8 cellular contexts compared by ENCODE assay signal in the genomic region with DNA sequence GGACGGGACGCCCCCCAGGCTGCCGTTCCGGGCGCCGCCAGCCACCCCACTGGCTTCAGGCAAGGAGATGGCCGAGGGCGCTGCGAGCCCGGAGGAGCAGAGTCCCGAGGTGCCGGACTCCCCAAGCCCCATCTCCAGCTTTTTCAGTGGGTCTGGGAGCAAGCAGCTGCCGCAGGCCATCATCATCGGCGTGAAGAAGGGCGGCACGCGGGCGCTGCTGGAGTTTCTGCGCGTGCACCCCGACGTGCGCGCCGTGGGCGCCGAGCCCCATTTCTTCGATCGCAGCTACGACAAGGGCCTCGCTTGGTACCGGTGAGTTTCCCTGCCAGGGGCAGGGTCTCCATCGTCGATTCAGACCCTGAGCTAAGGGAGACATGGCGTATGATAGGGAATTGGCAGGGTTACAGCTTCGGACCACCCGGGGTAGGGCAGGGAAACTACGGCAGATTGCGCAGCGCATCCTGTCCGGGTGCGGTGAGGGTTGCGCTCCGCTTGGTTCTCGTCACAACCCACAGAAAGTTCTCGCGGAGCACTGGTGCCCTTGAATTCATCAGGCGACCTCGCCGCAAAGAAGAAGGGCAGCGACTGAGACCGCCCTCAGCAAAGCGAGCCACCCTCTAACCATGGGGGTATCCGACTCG. TPM values are rescaled to one million over a fixed set of nuclear protein-coding genes. Genes with fewer than 3 reads are reported as not detected.
DNase-seq lines count a peak whose midpoint lies in the region; ATAC-seq lines count a peak whose summit lies in the region.

No MANE protein-coding gene starts in this region.

- DNase-seq in SKM-1 treated with dmso at 0.1 percent for 144 hours (lab: John Stamatoyannopoulos, UW; ENCODE audit: unreplicated experiment) (peak; percentile 15), SKM-1 (lab: John Stamatoyannopoulos, UW; ENCODE audit: unreplicated experiment) (no peak), SK-N-MC (ENCODE audit: low read depth, low spot score) (no peak), adipocyte (ENCODE audit: low read depth) (peak; percentile 75), immature natural killer cell (peak; percentile 77 to 80 (median 79)), iPS-NIHi7 (ENCODE audit: extremely low spot score) (no peak)
- peak; percentile 68 for DNase-seq in stimulated activated CD4-positive, alpha-beta T cell treated with anti-CD3 and anti-CD28 coated beads, Interleukin-1b, Interleukin-23, amount 100 ng/mL, for 48 hours

- H3K9ac ChIP-seq in SK-N-MC (ENCODE audit: insufficient read length) (no peak overlapping the region), adipocyte (ENCODE audit: low read length) (peak overlapping the region; percentile 94)

- H3K36me3 Mint-ChIP-seq in immature natural killer cell: peaks cover 0 to 7% (median 3%) of the 10 kb centered on the region in 3 donors

- H3K36me3 ChIP-seq in SK-N-MC (ENCODE audit: insufficient read depth, low read length) (no peaks in the 10 kb centered on the region), adipocyte (ENCODE audit: control insufficient read depth, insufficient read depth, low read length, severe bottlenecking) (no peaks in the 10 kb centered on the region)

- H3K4me1 ChIP-seq in adipocyte (ENCODE audit: control insufficient read depth, insufficient read depth, low read length): peaks cover 55% of the 10 kb centered on the region

- no peak for ATAC-seq in GM21515 (IDR thresholded peaks at IDR 0.05; ENCODE audit: unreplicated experiment)

- H3K9me3 ChIP-seq in SK-N-MC (ENCODE audit: low read depth, low read length) (no peaks in the 10 kb centered on the region), adipocyte (ENCODE audit: control insufficient read depth, low read length) (no peaks in the 10 kb centered on the region)

- no peak overlapping the region for H3K27ac ChIP-seq in SK-N-MC

- H3K4me3 ChIP-seq in SK-N-MC: peak overlapping the region; percentile 72
- peak overlapping the region; percentile 95 for H3K4me3 ChIP-seq in adipocyte (ENCODE audit: low read length)

- peak overlapping the region; percentile 83 to 97 (median 90) for H3K27ac Mint-ChIP-seq in immature natural killer cell

- no peaks in the 10 kb centered on the region for H3K27me3 ChIP-seq in adipocyte (replicated peaks; ENCODE audit: control insufficient read depth, insufficient read depth, low read length)

- peaks cover 70 to 74% of the 10 kb centered on the region in 2 donors for H3K4me1 Mint-ChIP-seq in immature natural killer cell

- H3K4me3 Mint-ChIP-seq in immature natural killer cell: peak overlapping the region; percentile 93 to 98 (median 97)

- no peaks in the 10 kb centered on the region for H3K9me3 Mint-ChIP-seq in immature natural killer cell

- H3K27me3 Mint-ChIP-seq in immature natural killer cell (ENCODE audit: low read depth in 3 of 3): peaks cover 16 to 38% (median 17%) of the 10 kb centered on the region in 3 donors

RNA-seq across cellular contexts. Expression of a gene that starts 1.0 kb away (rescaled TPM):
- 10 to 100 TPM in 1 of 3 donors, 1 to 10 TPM in 2; 6.6 to 14.2 (median 9.0) TPM for polyA plus RNA-seq in immature natural killer cell

Comparison
In these comparisons a context has a peak if more than half of its experiments do, and no peak if none do; other contexts are left out.
1. DNase-seq: peak in SKM-1 treated with dmso at 0.1 percent for 144 hours (single experiment), adipocyte (single experiment), immature natural killer cell (3 of 3) and stimulated activated CD4-positive, alpha-beta T cell treated with anti-CD3 and anti-CD28 coated beads, Interleukin-1b, Interleukin-23, amount 100 ng/mL, for 48 hours (single experiment); none in SKM-1 (single experiment), SK-N-MC (single experiment) and iPS-NIHi7 (single experiment).